21 cellular contexts compared by ENCODE assay signal in genomic region chr3:129445472-129445871, GRCh38. TPM values are rescaled to one million over a fixed set of nuclear protein-coding genes. Genes with fewer than 3 reads are reported as not detected.
"Had no signal": no experiment of that assay in that cellular context is flagged by ENCODE, and none has a peak within 500 bp of the region (broad histone marks: within the 10 kb centered on the region; RNA-seq: fewer than 3 reads in every experiment).

No MANE protein-coding gene starts in this region.

- H3K9me3 ChIP-seq: gastrocnemius medialis, heart left ventricle, ovary, suprapubic skin had no signal

- H3K4me3 Mint-ChIP-seq: activated naive CD8-positive, alpha-beta T cell treated with anti-CD3 and anti-CD28 coated beads, Interleukin-2, amount 10 ng/mL, durations not matched to agents 7 days and 5 days; dendritic cell treated with granulocyte-macrophage colony-stimulating factor and Interleukin-4, amounts not matched to agents 40 ng/mL and 50 ng/mL, for 4 days; effector memory CD8-positive, alpha-beta T cell; neural progenitor cell; T-helper 2 cell treated with Interferon-gamma antibody and Interleukin-4, amounts not matched to agents 5 μg/mL and 100 μg/mL, for 36 hours had no signal

- H3K4me3 ChIP-seq: gastrocnemius medialis, heart left ventricle, neural progenitor cell, ovary, suprapubic skin had no signal

- H3K27me3 ChIP-seq: gastrocnemius medialis, heart left ventricle, neural progenitor cell, ovary, suprapubic skin had no signal

- ATAC-seq: activated CD4-positive, CD25-positive, alpha-beta regulatory T cell treated with anti-CD3 and anti-CD28 coated beads, Interleukin-2, amount 50 U/mL, for 24 hours; effector memory CD8-positive, alpha-beta T cell; gastrocnemius medialis; heart left ventricle; left lobe of liver; stimulated activated naive CD8-positive, alpha-beta T cell treated with anti-CD3 and anti-CD28 coated beads, Interleukin-15, Interleukin-2, amounts not matched to agents 100 U/mL and 50 U/mL, for 24 hours had no signal

- H3K9me3 Mint-ChIP-seq: activated naive CD8-positive, alpha-beta T cell treated with anti-CD3 and anti-CD28 coated beads, Interleukin-2, amount 10 ng/mL, durations not matched to agents 7 days and 5 days; dendritic cell treated with granulocyte-macrophage colony-stimulating factor and Interleukin-4, amounts not matched to agents 40 ng/mL and 50 ng/mL, for 4 days; effector memory CD8-positive, alpha-beta T cell; neural progenitor cell; T-helper 2 cell treated with Interferon-gamma antibody and Interleukin-4, amounts not matched to agents 5 μg/mL and 100 μg/mL, for 36 hours had no signal

- H3K27ac ChIP-seq: gastrocnemius medialis, heart left ventricle, neural progenitor cell, ovary, suprapubic skin had no signal

- H3K27me3 Mint-ChIP-seq: activated naive CD8-positive, alpha-beta T cell treated with anti-CD3 and anti-CD28 coated beads, Interleukin-2, amount 10 ng/mL, durations not matched to agents 7 days and 5 days; dendritic cell treated with granulocyte-macrophage colony-stimulating factor and Interleukin-4, amounts not matched to agents 40 ng/mL and 50 ng/mL, for 4 days; effector memory CD8-positive, alpha-beta T cell had no signal

- H3K27ac Mint-ChIP-seq: activated naive CD8-positive, alpha-beta T cell treated with anti-CD3 and anti-CD28 coated beads, Interleukin-2, amount 10 ng/mL, durations not matched to agents 7 days and 5 days; dendritic cell treated with granulocyte-macrophage colony-stimulating factor and Interleukin-4, amounts not matched to agents 40 ng/mL and 50 ng/mL, for 4 days; neural progenitor cell; T-helper 2 cell treated with Interferon-gamma antibody and Interleukin-4, amounts not matched to agents 5 μg/mL and 100 μg/mL, for 36 hours had no signal

- H3K36me3 ChIP-seq: gastrocnemius medialis, heart left ventricle, neural progenitor cell, ovary, suprapubic skin had no signal

- DNase-seq: activated CD4-positive, alpha-beta T cell treated with anti-CD3 and anti-CD28 coated beads, Interleukin-2, amount 50 U/mL, for 1 hour; activated CD8-positive, alpha-beta memory T cell treated with anti-CD3 and anti-CD28 coated beads for 24 hours; activated naive CD4-positive, alpha-beta T cell; activated naive CD8-positive, alpha-beta T cell treated with anti-CD3 and anti-CD28 coated beads, Interleukin-2, amount 10 ng/mL, durations not matched to agents 7 days and 5 days; anterior cingulate cortex; cerebellar nuclear complex; effector memory CD8-positive, alpha-beta T cell; gastrocnemius medialis; heart left ventricle; ovary; stimulated activated CD4-positive, alpha-beta T cell treated with anti-CD3 and anti-CD28 coated beads, Interleukin-15, amount 100 ng/mL, for 24 hours; stimulated activated CD4-positive, alpha-beta T cell treated with anti-CD3 and anti-CD28 coated beads, Interleukin-4, amount 100 ng/mL, for 4 hours; stimulated activated naive CD8-positive, alpha-beta T cell treated with anti-CD3 and anti-CD28 coated beads, Interleukin-15, Interleukin-2, amounts not matched to agents 100 U/mL and 50 U/mL, for 24 hours; trophoblast cell had no signal

RNA-seq across cellular contexts. Expression of gene EFCAB12, which starts 17.0 kb away (rescaled TPM):
- total RNA-seq: epithelial cell of proximal tubule, gastrocnemius medialis had no signal
